26 cellular contexts compared by ENCODE assay signal in the genomic region with DNA sequence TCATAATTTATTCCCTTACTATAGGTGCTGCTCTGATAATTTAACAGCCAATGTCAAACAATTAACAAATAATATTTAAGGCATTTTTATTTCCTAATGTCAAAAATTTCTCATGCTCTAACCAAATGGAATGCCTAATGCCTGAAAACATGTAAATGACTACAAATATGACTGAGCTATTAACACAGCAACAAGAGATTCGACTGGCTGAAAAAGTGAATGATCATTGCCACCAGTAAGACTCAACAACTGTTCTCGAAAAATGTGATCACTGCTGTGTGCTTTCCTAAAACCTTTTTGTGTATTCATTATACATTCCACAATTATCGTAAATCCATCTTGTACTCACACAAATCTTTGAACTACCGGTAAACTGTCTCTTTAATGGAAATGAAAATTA.
A peak's percentile ranks its signal among the peaks of the same experiment; 100 is the strongest.
DNase-seq lines count a peak whose midpoint lies in the region; ATAC-seq lines count a peak whose summit lies in the region.
"Had no signal": no experiment of that assay in that cellular context is flagged by ENCODE, and none has a peak within 500 bp of the region (broad histone marks: within the 10 kb centered on the region; RNA-seq: fewer than 3 reads in every experiment).

No MANE protein-coding gene starts in this region.

- no peaks in the 10 kb centered on the region for H3K36me3 Mint-ChIP-seq in T-helper 17 cell (ENCODE audit: low read depth)
- H3K36me3 Mint-ChIP-seq: activated naive CD8-positive, alpha-beta T cell treated with anti-CD3 and anti-CD28 coated beads, Interleukin-2, amount 10 ng/mL, durations not matched to agents 7 days and 5 days; stimulated activated memory B cell treated with anti-CD40 and anti-IgM and Interleukin-4, amounts not matched to agents 10 μg/mL and 1 μg/mL and 100 μg/mL, for 72 hours had no signal

- H3K4me1 Mint-ChIP-seq in T-helper 17 cell, result peaks cover 6% of the 10 kb centered on the region
- H3K4me1 Mint-ChIP-seq in stimulated activated naive CD8-positive, alpha-beta T cell treated with anti-CD3 and anti-CD28 coated beads, Interleukin-15, amount 100 ng/mL, for 72 hours, result peaks cover 8% of the 10 kb centered on the region
- H3K4me1 Mint-ChIP-seq: activated CD4-positive, alpha-beta memory T cell treated with anti-CD3 and anti-CD28 coated beads, Interleukin-2, amount 10 ng/mL, durations not matched to agents 7 days and 5 days had no signal

- ATAC-seq in T-helper 17 cell, result no peak
- ATAC-seq in GM21390 (IDR thresholded peaks at IDR 0.05; ENCODE audit: unreplicated experiment), result no peak
- no peak for ATAC-seq in GM18520 (IDR thresholded peaks at IDR 0.05; ENCODE audit: unreplicated experiment)
- ATAC-seq in stimulated activated naive CD8-positive, alpha-beta T cell treated with anti-CD3 and anti-CD28 coated beads, Interleukin-15, amount 100 ng/mL, for 72 hours, result no peak
- ATAC-seq: heart left ventricle; left ventricle myocardium superior; mucosa of descending colon; stimulated activated memory B cell treated with anti-CD40 and anti-IgM and Interleukin-4, amounts not matched to agents 10 μg/mL and 1 μg/mL and 100 μg/mL, for 72 hours had no signal

- peak overlapping the region; percentile 67 for H3K9ac ChIP-seq in ES-I3 (ENCODE audit: low read depth, low read length)
- H3K9ac ChIP-seq in HUES64 (ENCODE audit: low read depth, low read length), result peak overlapping the region; percentile 81

- H3K4me1 ChIP-seq in ES-I3 (ENCODE audit: insufficient read depth, low read length), result peaks cover 18% of the 10 kb centered on the region; the same call in 1 of the 2 replicates
- H3K4me1 ChIP-seq in HUES64 (ENCODE audit: insufficient read depth, low read length), result peaks cover 38% of the 10 kb centered on the region
- H3K4me1 ChIP-seq: heart left ventricle, pancreas, testis had no signal

- no peaks in the 10 kb centered on the region for H3K9me3 Mint-ChIP-seq in stimulated activated naive CD8-positive, alpha-beta T cell treated with anti-CD3 and anti-CD28 coated beads, Interleukin-15, amount 100 ng/mL, for 72 hours
- H3K9me3 Mint-ChIP-seq: activated CD4-positive, alpha-beta memory T cell treated with anti-CD3 and anti-CD28 coated beads, Interleukin-2, amount 10 ng/mL, durations not matched to agents 7 days and 5 days; activated naive CD8-positive, alpha-beta T cell treated with anti-CD3 and anti-CD28 coated beads, Interleukin-2, amount 10 ng/mL, durations not matched to agents 7 days and 5 days; central memory CD8-positive, alpha-beta T cell; nephron; stimulated activated memory B cell treated with anti-CD40 and anti-IgM and Interleukin-4, amounts not matched to agents 10 μg/mL and 1 μg/mL and 100 μg/mL, for 72 hours had no signal

- H3K27ac ChIP-seq in HUES64 (ENCODE audit: low read depth, low read length), result peak overlapping the region; percentile 93
- H3K27ac ChIP-seq: dorsolateral prefrontal cortex, epithelial cell of prostate, heart left ventricle, pancreas, testis had no signal

- peaks cover 23% of the 10 kb centered on the region for H3K27me3 Mint-ChIP-seq in T-helper 17 cell
- no peaks in the 10 kb centered on the region for H3K27me3 Mint-ChIP-seq in stimulated activated naive CD8-positive, alpha-beta T cell treated with anti-CD3 and anti-CD28 coated beads, Interleukin-15, amount 100 ng/mL, for 72 hours
- H3K27me3 Mint-ChIP-seq: central memory CD8-positive, alpha-beta T cell had no signal

- H3K27ac Mint-ChIP-seq in T-helper 17 cell, result no peak overlapping the region
- H3K27ac Mint-ChIP-seq in stimulated activated naive CD8-positive, alpha-beta T cell treated with anti-CD3 and anti-CD28 coated beads, Interleukin-15, amount 100 ng/mL, for 72 hours, result no peak overlapping the region
- H3K27ac Mint-ChIP-seq: activated CD4-positive, alpha-beta memory T cell treated with anti-CD3 and anti-CD28 coated beads, Interleukin-2, amount 10 ng/mL, durations not matched to agents 7 days and 5 days; activated naive CD8-positive, alpha-beta T cell treated with anti-CD3 and anti-CD28 coated beads, Interleukin-2, amount 10 ng/mL, durations not matched to agents 7 days and 5 days; stimulated activated memory B cell treated with anti-CD40 and anti-IgM and Interleukin-4, amounts not matched to agents 10 μg/mL and 1 μg/mL and 100 μg/mL, for 72 hours had no signal

- H3K9me3 ChIP-seq in ES-I3 (ENCODE audit: control insufficient read depth, insufficient read depth, low read length) (no peaks in the 10 kb centered on the region), HUES64 (ENCODE audit: insufficient read depth, low read depth, low read length) (no peaks in the 10 kb centered on the region), T-helper 17 cell (ENCODE audit: control insufficient read depth, low read length, poor library complexity, severe bottlenecking) (no peaks in the 10 kb centered on the region), iPS-18c (ENCODE audit: control insufficient read depth, insufficient read depth, low read length) (no peaks in the 10 kb centered on the region)
- H3K9me3 ChIP-seq: heart left ventricle, mucosa of descending colon, pancreas, testis had no signal

- H3K36me3 ChIP-seq in ES-I3 (ENCODE audit: insufficient read depth, low read length) (peaks cover 24% of the 10 kb centered on the region), HUES64 (ENCODE audit: insufficient read depth, low read length) (peaks cover 54% of the 10 kb centered on the region)
- H3K36me3 ChIP-seq: heart left ventricle, pancreas had no signal

- 76% methylated on average over 4 of the region's 4 CpGs for WGBS in HUES64

- peak overlapping the region; percentile 63 for H3K4me3 ChIP-seq in HUES64 (ENCODE audit: low read length)
- peak overlapping the region; percentile 54; the same call in 1 of the 2 replicates for H3K4me3 ChIP-seq in iPS-18c (ENCODE audit: insufficient read depth, low read depth, low read length)
- H3K4me3 ChIP-seq: mucosa of descending colon, pancreas, testis had no signal

- peak overlapping the region; percentile 12 for H3K4me3 Mint-ChIP-seq in T-helper 17 cell
- no peak overlapping the region for H3K4me3 Mint-ChIP-seq in stimulated activated naive CD8-positive, alpha-beta T cell treated with anti-CD3 and anti-CD28 coated beads, Interleukin-15, amount 100 ng/mL, for 72 hours
- H3K4me3 Mint-ChIP-seq: activated CD4-positive, alpha-beta memory T cell treated with anti-CD3 and anti-CD28 coated beads, Interleukin-2, amount 10 ng/mL, durations not matched to agents 7 days and 5 days; activated naive CD8-positive, alpha-beta T cell treated with anti-CD3 and anti-CD28 coated beads, Interleukin-2, amount 10 ng/mL, durations not matched to agents 7 days and 5 days; central memory CD8-positive, alpha-beta T cell; stimulated activated memory B cell treated with anti-CD40 and anti-IgM and Interleukin-4, amounts not matched to agents 10 μg/mL and 1 μg/mL and 100 μg/mL, for 72 hours had no signal

- no peak for DNase-seq in T-helper 17 cell
- no peak for DNase-seq in superior temporal gyrus (ENCODE audit: extremely low spot score)
- DNase-seq in stimulated activated naive CD8-positive, alpha-beta T cell treated with anti-CD3 and anti-CD28 coated beads, Interleukin-15, amount 100 ng/mL, for 72 hours, result no peak
- DNase-seq: activated CD4-positive, alpha-beta memory T cell treated with anti-CD3 and anti-CD28 coated beads, Interleukin-2, amount 10 ng/mL, durations not matched to agents 7 days and 5 days; activated CD4-positive, CD25-positive, alpha-beta regulatory T cell treated with anti-CD3 and anti-CD28 coated beads, Interleukin-2, amount 50 U/mL, for 72 hours; activated effector memory CD4-positive, alpha-beta T cell treated with Interleukin-2 at 50 U/mL for 16 hours; activated naive CD8-positive, alpha-beta T cell treated with anti-CD3 and anti-CD28 coated beads, Interleukin-2, amount 10 ng/mL, durations not matched to agents 7 days and 5 days; activated T-cell treated with anti-CD3 and anti-CD28 coated beads for 4 hours; C1 segment of cervical spinal cord; dorsolateral prefrontal cortex; heart left ventricle; left ventricle myocardium superior; mucosa of descending colon; NCI-H187 treated with DMSO at 0.1 percent for 48 hours; pancreas; stimulated activated CD4-positive, alpha-beta T cell treated with anti-CD3 and anti-CD28 coated beads, Interleukin-4, amount 100 ng/mL, for 1 hour; testis had no signal

- no peaks in the 10 kb centered on the region for H3K27me3 ChIP-seq in HUES64 (ENCODE audit: insufficient read depth, low read length)
- H3K27me3 ChIP-seq: dorsolateral prefrontal cortex, pancreas, testis had no signal
